ENCODE assay signal across 23 cellular contexts in the genomic region with DNA sequence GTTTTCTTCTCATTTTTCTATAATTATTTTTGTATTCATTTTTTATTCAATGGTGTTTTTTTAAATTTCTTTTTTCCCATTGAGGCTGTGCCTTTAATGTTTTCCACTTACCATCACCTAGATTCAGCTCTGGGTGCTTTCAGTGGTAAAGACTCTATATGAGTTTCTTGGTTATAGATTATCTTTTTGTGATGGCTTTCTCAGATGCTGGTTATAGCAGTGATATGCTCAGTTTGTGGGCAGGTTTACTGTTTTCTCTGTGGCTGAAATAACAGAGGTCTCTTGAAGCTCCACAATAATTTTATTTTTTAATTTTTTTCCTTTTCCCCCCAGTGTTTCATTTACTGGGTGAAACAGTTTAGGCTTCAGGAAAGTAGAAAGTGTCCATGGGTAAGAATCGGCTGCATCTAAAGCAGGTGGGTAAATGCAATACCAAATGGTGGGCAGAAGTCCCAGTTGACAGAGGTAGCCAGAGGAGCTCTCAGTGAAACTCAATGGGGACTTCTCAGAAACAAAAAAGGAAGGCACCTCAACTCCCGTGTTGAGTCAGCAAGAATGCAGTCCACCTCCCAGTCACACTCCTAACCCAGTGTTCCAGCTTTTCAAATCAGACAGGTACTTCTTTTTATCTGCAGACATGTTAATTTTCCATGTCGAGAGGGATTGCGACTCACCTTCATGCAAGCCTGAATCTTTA.
A peak's percentile ranks its signal among the peaks of the same experiment; 100 is the strongest.
DNase-seq lines count a peak whose midpoint lies in the region; ATAC-seq and TF ChIP-seq lines count a peak whose summit lies in the region.
"Had no signal": no experiment of that assay in that cellular context is flagged by ENCODE, and none has a peak within 500 bp of the region (broad histone marks: within the 10 kb centered on the region; RNA-seq: fewer than 3 reads in every experiment).

No MANE protein-coding gene starts in this region.

- no peak overlapping the region for H3K4me3 ChIP-seq in foreskin fibroblast (ENCODE audit: low read depth in 1 of 2, low read length in 2 of 2)
- H3K4me3 ChIP-seq: A549; BLaER1 treated with 17β-estradiol and CSF1 and Interleukin-3, amounts not matched to agents 10 nM and 100 nM; GM12878; GM23338; K562; Peyer's patch had no signal

- DNase-seq in NCI-H446 (lab: John Stamatoyannopoulos, UW) (no peak), foreskin fibroblast (no peak)
- DNase-seq: CD8-positive, alpha-beta memory T cell; DMS79 treated with DMSO at 0.1 percent for 48 hours; MV-4-11; NCI-H1436; NCI-H2029; NCI-H524; Peyer's patch; Right ventricle myocardium superior; SK-N-SH; T-cell; T-helper 9 cell had no signal

- ATAC-seq in GM18868 (IDR thresholded peaks at IDR 0.05; ENCODE audit: unreplicated experiment) (peak; percentile 72), HG02610 (IDR thresholded peaks at IDR 0.05; ENCODE audit: unreplicated experiment) (peak; percentile 83), HG02981 (IDR thresholded peaks at IDR 0.05; ENCODE audit: unreplicated experiment) (peak; percentile 68), HG03521 (IDR thresholded peaks at IDR 0.05; ENCODE audit: unreplicated experiment) (peak; percentile 48), HG03280 (IDR thresholded peaks at IDR 0.05; ENCODE audit: unreplicated experiment) (no peak)
- ATAC-seq: A549, GM12878, GM23338, K562, T-cell had no signal

- no peak for TF ChIP-seq CTCF in foreskin fibroblast (IDR thresholded peaks at IDR 0.05; ENCODE audit: low read depth, low read length)
